In the genomic region with DNA sequence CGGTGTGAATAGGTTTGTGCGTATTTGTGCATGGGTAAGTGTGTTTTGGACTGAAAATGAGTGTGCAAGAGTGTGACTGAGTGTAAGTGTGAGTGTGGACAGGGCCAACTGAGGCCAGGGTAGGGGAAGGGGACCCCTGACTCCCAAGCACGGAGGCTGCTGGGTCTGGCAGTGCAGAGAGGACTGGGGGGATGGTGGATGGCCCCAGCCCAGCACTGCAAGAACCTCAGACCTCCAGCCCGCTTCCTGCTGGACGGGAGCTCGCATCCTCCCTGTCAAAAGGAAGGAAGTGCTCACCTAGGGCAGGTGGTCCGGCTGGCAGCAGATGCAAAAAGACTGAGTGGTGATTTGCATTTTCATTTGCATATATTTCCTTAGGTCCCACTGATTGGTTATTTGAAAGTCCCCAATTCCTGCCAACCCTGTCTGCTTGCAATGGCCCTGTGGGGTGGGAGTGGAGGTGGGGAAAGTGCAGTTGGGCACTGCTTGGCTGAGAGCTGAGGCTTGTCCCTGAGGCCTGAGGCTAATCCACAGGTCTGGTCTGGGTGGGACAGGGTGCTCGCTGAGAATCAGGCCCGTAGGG, we compare ENCODE assay signal across 23 cellular contexts.
"Had no signal": no experiment of that assay in that cellular context is flagged by ENCODE, and none has a peak within 500 bp of the region (broad histone marks: within the 10 kb centered on the region; RNA-seq: fewer than 3 reads in every experiment).

No MANE protein-coding gene starts in this region.

- H3K27me3 ChIP-seq: body of pancreas, testis had no signal

- H3K4me1 Mint-ChIP-seq: activated naive CD4-positive, alpha-beta T cell treated with anti-CD3 and anti-CD28 coated beads, Interleukin-2, amount 50 U/mL, for 24 hours had no signal

- H3K4me3 ChIP-seq: body of pancreas, sigmoid colon, testis had no signal

- H3K9me3 ChIP-seq: body of pancreas, testis had no signal

- H3K36me3 Mint-ChIP-seq: activated naive CD4-positive, alpha-beta T cell treated with anti-CD3 and anti-CD28 coated beads, Interleukin-2, amount 50 U/mL, for 24 hours; memory B cell had no signal

- H3K4me3 Mint-ChIP-seq: activated CD8-positive, alpha-beta T cell treated with anti-CD3 and anti-CD28 coated beads, Interleukin-2, amount 10 ng/mL, durations not matched to agents 7 days and 5 days; activated naive CD4-positive, alpha-beta T cell treated with anti-CD3 and anti-CD28 coated beads, Interleukin-2, amount 50 U/mL, for 24 hours; dendritic cell treated with granulocyte-macrophage colony-stimulating factor and Interleukin-4, amounts not matched to agents 40 ng/mL and 50 ng/mL, for 4 days; memory B cell had no signal

- DNase-seq: activated CD4-positive, alpha-beta T cell treated with anti-CD3 and anti-CD28 coated beads for 1 hour; activated CD4-positive, alpha-beta T cell treated with anti-CD3 and anti-CD28 coated beads, Interleukin-2, amount 50 U/mL, for 1 hour; activated CD8-positive, alpha-beta T cell treated with anti-CD3 and anti-CD28 coated beads, Interleukin-2, amount 10 ng/mL, durations not matched to agents 7 days and 5 days; activated gamma-delta T cell treated with Interleukin-2 at 50 U/mL for 16 hours; anterior cingulate cortex; body of pancreas; effector CD8-positive, alpha-beta T cell; hippocampal formation; left cardiac atrium; retina; sigmoid colon; stimulated activated CD4-positive, alpha-beta T cell treated with anti-CD3 and anti-CD28 coated beads, Interleukin-2, amount 100 ng/mL, for 48 hours; stimulated activated CD8-positive, alpha-beta memory T cell treated with anti-CD3 and anti-CD28 coated beads, Interleukin-4, amount 100 ng/mL, for 48 hours; stimulated activated naive CD4-positive, alpha-beta T cell; T-helper 1 cell; testis; trophoblast cell; WERI-Rb-1 had no signal

- H3K36me3 ChIP-seq: sigmoid colon, WERI-Rb-1 had no signal

- H3K27ac Mint-ChIP-seq: activated CD8-positive, alpha-beta T cell treated with anti-CD3 and anti-CD28 coated beads, Interleukin-2, amount 10 ng/mL, durations not matched to agents 7 days and 5 days; activated naive CD4-positive, alpha-beta T cell treated with anti-CD3 and anti-CD28 coated beads, Interleukin-2, amount 50 U/mL, for 24 hours; dendritic cell treated with granulocyte-macrophage colony-stimulating factor and Interleukin-4, amounts not matched to agents 40 ng/mL and 50 ng/mL, for 4 days; memory B cell; progenitor cell of endocrine pancreas had no signal

- H3K4me1 ChIP-seq: testis had no signal

- H3K27ac ChIP-seq: body of pancreas, sigmoid colon, testis, WERI-Rb-1 had no signal

- ATAC-seq: activated CD8-positive, alpha-beta T cell treated with anti-CD3 and anti-CD28 coated beads, Interleukin-2, amount 10 ng/mL, durations not matched to agents 7 days and 5 days; body of pancreas; esophagus mucosa; left cardiac atrium had no signal
